18 cellular contexts compared by ENCODE assay signal in genomic region chr4:99651370-99651769, GRCh38. TPM values are rescaled to one million over a fixed set of nuclear protein-coding genes. Genes with fewer than 3 reads are reported as not detected.
DNase-seq lines count a peak whose midpoint lies in the region; ATAC-seq, FAIRE-seq and TF ChIP-seq lines count a peak whose summit lies in the region.
"Had no signal": no experiment of that assay in that cellular context is flagged by ENCODE, and none has a peak within 500 bp of the region (broad histone marks: within the 10 kb centered on the region; RNA-seq: fewer than 3 reads in every experiment).

No MANE protein-coding gene starts in this region.

- TF ChIP-seq POLR2A in K562 (conservative IDR thresholded peaks at IDR 0.05), result no peak

- H3K4me1 ChIP-seq in K562 (replicated peaks in 1 of 2; ENCODE audit: control insufficient read depth in 2 of 2, insufficient read depth in 2 of 2, low read length in 2 of 2) (peaks cover 0 to 20% of the 10 kb centered on the region in 2 experiments; a peak in 2 of 5 replicates), neural progenitor cell (peaks cover 1% of the 10 kb centered on the region), skeletal muscle tissue (ENCODE audit: control insufficient read depth in 3 of 3, insufficient read depth in 3 of 3, low read length in 3 of 3) (peaks cover 13 to 36% (median 14%) of the 10 kb centered on the region in 3 donors)

- H3K4me2 ChIP-seq in K562 (ENCODE audit: insufficient read depth, low read length) (no peak overlapping the region), neural progenitor cell (no peak overlapping the region)

- no TSS peak for BruUV-seq in K562 (replicated peaks; lab: Mats Ljungman, UMichigan)

- 0% methylated on average over 15 of the region's 15 CpGs for WGBS in K562 (ENCODE audit: insufficient coverage, low coverage, missing lambda C conversion rate)

- H2AFZ ChIP-seq in K562 (ENCODE audit: low read depth, low read length) (no peak overlapping the region), neural progenitor cell (replicated peaks) (no peak overlapping the region)
- H2AFZ ChIP-seq: GM23248 had no signal

- no peak overlapping the region for H3K27ac ChIP-seq in K562 (ENCODE audit: extremely low read depth, low read depth, low read length)
- no peak overlapping the region for H3K27ac ChIP-seq in neural progenitor cell
- H3K27ac ChIP-seq in skeletal muscle tissue (ENCODE audit: low read depth, low read length), result peak overlapping the region; percentile 97
- H3K27ac ChIP-seq: 22Rv1; BLaER1 treated with 17β-estradiol and CSF1 and Interleukin-3, amounts not matched to agents 10 nM and 100 nM; GM23248 had no signal

- H4K20me1 ChIP-seq in K562 (replicated peaks; ENCODE audit: control insufficient read depth, insufficient read depth, low read length) (no peaks in the 10 kb centered on the region; the same call in 1 of the 2 replicates), neural progenitor cell (ENCODE audit: low read depth) (no peaks in the 10 kb centered on the region)
- H4K20me1 ChIP-seq: BLaER1 treated with 17β-estradiol and CSF1 and Interleukin-3, amounts not matched to agents 10 nM and 100 nM had no signal

- in situ Hi-C loops in K562 (cut with MboI), result no loop called here

- TF ChIP-seq RAD21 in K562 (CRISPR knock-in tag; conservative IDR thresholded peaks at IDR 0.05 in 1 of 2, IDR thresholded peaks at IDR 0.05 in 1 of 2), result no peak

- no peaks in the 10 kb centered on the region for H3K9me1 ChIP-seq in K562 (ENCODE audit: control insufficient read depth, insufficient read depth, low read length)

- H3K4me3 Mint-ChIP-seq in neural progenitor cell, result no peak overlapping the region
- H3K4me3 Mint-ChIP-seq: CD4-positive, CD25-positive, alpha-beta regulatory T cell had no signal

- no peaks in the 10 kb centered on the region for H3K36me3 ChIP-seq in K562 (ENCODE audit: control insufficient read depth, insufficient read depth, low read length)
- no peaks in the 10 kb centered on the region for H3K36me3 ChIP-seq in neural progenitor cell
- H3K36me3 ChIP-seq in skeletal muscle tissue (ENCODE audit: control insufficient read depth in 3 of 3, insufficient read depth in 3 of 3, low read length in 3 of 3), result peaks cover 12 to 33% (median 28%) of the 10 kb centered on the region in 3 donors
- H3K36me3 ChIP-seq: BLaER1 treated with 17β-estradiol and CSF1 and Interleukin-3, amounts not matched to agents 10 nM and 100 nM had no signal

- peaks cover 38% of the 10 kb centered on the region for H3K4me1 Mint-ChIP-seq in neural progenitor cell
- H3K4me1 Mint-ChIP-seq: CD4-positive, CD25-positive, alpha-beta regulatory T cell had no signal

- no peaks in the 10 kb centered on the region for H3K36me3 Mint-ChIP-seq in neural progenitor cell
- H3K36me3 Mint-ChIP-seq: CD4-positive, CD25-positive, alpha-beta regulatory T cell had no signal

- no peak for TF ChIP-seq CTCF in K562 (IDR thresholded peaks at IDR 0.05 in 2 of 3, conservative IDR thresholded peaks at IDR 0.05 in 1 of 3; ENCODE audit: insufficient read depth in 2 of 3, low read depth in 1 of 3, low read length in 3 of 3)
- no peak for TF ChIP-seq CTCF in neural progenitor cell (IDR thresholded peaks at IDR 0.05)

- peak overlapping the region; percentile 74 for H3K27ac Mint-ChIP-seq in neural progenitor cell
- H3K27ac Mint-ChIP-seq: CD4-positive, CD25-positive, alpha-beta regulatory T cell had no signal

- H3K27me3 ChIP-seq in K562 (ENCODE audit: control insufficient read depth in 2 of 2, insufficient read depth in 2 of 2, low read length in 2 of 2) (peaks cover 45 to 67% of the 10 kb centered on the region in 2 experiments), neural progenitor cell (no peaks in the 10 kb centered on the region), skeletal muscle tissue (ENCODE audit: control insufficient read depth in 3 of 3, insufficient read depth in 3 of 3, low read length in 3 of 3) (no peaks in the 10 kb centered on the region)
- H3K27me3 ChIP-seq: BLaER1 treated with 17β-estradiol and CSF1 and Interleukin-3, amounts not matched to agents 10 nM and 100 nM had no signal

- no peaks in the 10 kb centered on the region for H3F3A ChIP-seq in neural progenitor cell (ENCODE audit: low read depth)

- peak; percentile 29 for DNase-seq in NCI-H345 (lab: John Stamatoyannopoulos, UW)
- DNase-seq in NCI-H345 treated with DMSO at 0.1 percent for 48 hours (lab: John Stamatoyannopoulos, UW; ENCODE audit: unreplicated experiment), result no peak
- no peak for DNase-seq in K562 (ENCODE audit: extremely low read depth in 1 of 4, low spot score in 3 of 4)
- no peak for DNase-seq in neural progenitor cell (ENCODE audit: low spot score)
- DNase-seq in cerebellar cortex (ENCODE audit: low spot score), result no peak
- DNase-seq in 8988T, result no peak
- no peak for DNase-seq in NCI-H1092 treated with DMSO at 0.1 percent for 48 hours (lab: John Stamatoyannopoulos, UW)
- DNase-seq: AML-193; CD4-positive, CD25-positive, alpha-beta regulatory T cell; DMS53; GF-D8; GM23248 had no signal

- ATAC-seq in K562, result peak; percentile 14; the same call in 2 of the 3 replicates

- CTCF ChIA-PET in K562 (lab: Yijun Ruan, JAX; ENCODE audit: low intra/inter-chr PET ratio), result no interaction called here

- no peaks in the 10 kb centered on the region for H3K9me3 Mint-ChIP-seq in neural progenitor cell

- no peak overlapping the region for H3K4me3 ChIP-seq in K562
- H3K4me3 ChIP-seq in neural progenitor cell, result no peak overlapping the region
- peak overlapping the region; percentile 84 to 93 (median 90) for H3K4me3 ChIP-seq in skeletal muscle tissue (ENCODE audit: low read length in 3 of 3)
- H3K4me3 ChIP-seq: BLaER1 treated with 17β-estradiol and CSF1 and Interleukin-3, amounts not matched to agents 10 nM and 100 nM; GM23248 had no signal

- H3K79me2 ChIP-seq in K562 (ENCODE audit: control insufficient read depth, insufficient read depth, low read length) (no peaks in the 10 kb centered on the region), neural progenitor cell (ENCODE audit: low read depth) (no peaks in the 10 kb centered on the region)

- no peak for FAIRE-seq in K562 (lab: Jason Lieb, UNC)
- FAIRE-seq: GM18507 had no signal

- H3K9ac ChIP-seq in K562 (ENCODE audit: insufficient read depth in 1 of 2, low read depth in 2 of 2, low read length in 2 of 2), result no peak overlapping the region
- no peak overlapping the region for H3K9ac ChIP-seq in neural progenitor cell
- peak overlapping the region; percentile 92 to 98 (median 97) for H3K9ac ChIP-seq in skeletal muscle tissue (ENCODE audit: low read depth in 1 of 3, low read length in 3 of 3)
- H3K9ac ChIP-seq: BLaER1 treated with 17β-estradiol and CSF1 and Interleukin-3, amounts not matched to agents 10 nM and 100 nM; GM23248 had no signal

- intact Hi-C loops in K562 (cut with micrococcal nuclease), result no loop called here

- H3K9me3 ChIP-seq in K562 (replicated peaks; ENCODE audit: control insufficient read depth, insufficient read depth, low read depth, low read length) (no peaks in the 10 kb centered on the region), neural progenitor cell (ENCODE audit: low read depth) (no peaks in the 10 kb centered on the region), skeletal muscle tissue (ENCODE audit: control insufficient read depth in 3 of 3, low read length in 3 of 3) (no peaks in the 10 kb centered on the region)

- POLR2A ChIA-PET in K562 (lab: Yijun Ruan, JAX), result interaction anchor here (0.7 kb wide), 1 partner anchor 1578 kb away, joined by 3 read pairs; no protein-coding TSS in a partner anchor

- H3K27me3 Mint-ChIP-seq in neural progenitor cell (ENCODE audit: insufficient read depth, low read depth), result peaks cover 2% of the 10 kb centered on the region

- TF ChIP-seq EP300 in K562 (IDR thresholded peaks at IDR 0.05; ENCODE audit: low read length), result no peak

TF ChIP-seq in K562, 482 proteins besides CTCF, POLR2A, EP300 and RAD21 (continues in another document):
- TF ChIP-seq EZH2 (IDR thresholded peaks at IDR 0.05; ENCODE audit: borderline replicate concordance, low read depth, low read length) (no peak), FOXJ3 (CRISPR knock-in tag; IDR thresholded peaks at IDR 0.05) (no peak), CREM (IDR thresholded peaks at IDR 0.05; ENCODE audit: low read depth) (no peak)
- TF ChIP-seq, protein P1, sequence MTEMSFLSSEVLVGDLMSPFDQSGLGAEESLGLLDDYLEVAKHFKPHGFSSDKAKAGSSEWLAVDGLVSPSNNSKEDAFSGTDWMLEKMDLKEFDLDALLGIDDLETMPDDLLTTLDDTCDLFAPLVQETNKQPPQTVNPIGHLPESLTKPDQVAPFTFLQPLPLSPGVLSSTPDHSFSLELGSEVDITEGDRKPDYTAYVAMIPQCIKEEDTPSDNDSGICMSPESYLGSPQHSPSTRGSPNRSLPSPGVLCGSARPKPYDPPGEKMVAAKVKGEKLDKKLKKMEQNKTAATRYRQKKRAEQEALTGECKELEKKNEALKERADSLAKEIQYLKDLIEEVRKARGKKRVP (CRISPR knock-in tag; IDR thresholded peaks at IDR 0.05), result no peak

RNA-seq across cellular contexts. Expression of gene C4orf54, which starts 6.3 kb away (rescaled TPM):
- not detected in 2 replicates for total RNA-seq in K562 (2011; cell fraction: chromatin; rRNA removed; ENCODE audit: low replicate concordance)
- total RNA-seq in K562 (2011; cell fraction: nucleolus; rRNA removed), result not detected in 2 replicates
- not detected in 2 replicates for total RNA-seq in K562 (2011; cell fraction: nucleoplasm; rRNA removed)
- total RNA-seq in K562 (2014; rRNA removed), result not detected in 2 replicates
- total RNA-seq in K562 (2014; rRNA removed; fragmentation: Illumina TruSeq; extraction: Trizol), result not detected in 2 replicates
- total RNA-seq in K562 (2015; rRNA removed; fragmentation: Illumina TruSeq; extraction: Trizol), result not detected in 2 replicates
- not detected in 2 replicates for total RNA-seq in K562 (2021)
- not detected in 2 replicates for polyA plus RNA-seq in K562 (2011; rRNA removed)
- not detected in 2 replicates for polyA plus RNA-seq in K562 (2011; cell fraction: cytosol; rRNA removed)
- 0.01 TPM in 1 of 2 replicates, not detected in the other for polyA plus RNA-seq in K562 (2011; cell fraction: nucleus; rRNA removed)
- polyA plus RNA-seq in K562 (2012), result 0.03 TPM in 1 of 2 replicates, not detected in the other
- not detected in 2 replicates for polyA plus RNA-seq in K562 (2014; fragmentation: Illumina TruSeq; extraction: Trizol)
- not detected for polyA plus RNA-seq in K562 (2014; fragmentation: Nextera tagmentation; extraction: Ambion mirVana)
- not detected in 2 replicates for polyA plus RNA-seq in K562 (2014; rRNA removed)
- 0.03 TPM in 1 of 2 replicates, not detected in the other for polyA minus RNA-seq in K562 (2011; rRNA and poly(A)+ RNA removed)
- polyA minus RNA-seq in K562 (2011; cell fraction: cytosol; rRNA and poly(A)+ RNA removed), result not detected in 2 replicates
- polyA minus RNA-seq in K562 (2011; cell fraction: nucleus; rRNA and poly(A)+ RNA removed), result not detected in 2 replicates
- total RNA-seq in neural progenitor cell (ENCODE audit: low replicate concordance), result not detected in 2 replicates
- 132 TPM for total RNA-seq in skeletal muscle tissue
- total RNA-seq: CD4-positive, CD25-positive, alpha-beta regulatory T cell; GM23248; H7; HT-29 had no signal
- polyA plus RNA-seq: CD4-positive, CD25-positive, alpha-beta regulatory T cell; GM23248 had no signal

Comparison
In these comparisons a context has a peak if more than half of its experiments do, and no peak if none do; other contexts are left out.
1. H3K4me3 ChIP-seq: peak in skeletal muscle tissue (3 of 3); none in K562 (single experiment) and neural progenitor cell (single experiment).
2. H3K9ac ChIP-seq: peak in skeletal muscle tissue (3 of 3); none in K562 (0 of 2) and neural progenitor cell (single experiment).
3. RNA of gene C4orf54, which starts 6.3 kb away (total RNA-seq): 132 TPM in skeletal muscle tissue (single experiment); not detected in K562 and not detected in neural progenitor cell; every median in the first group is over 100 times any median in the second.